ENCODE assay signal across 1 cellular context in the genomic region with DNA sequence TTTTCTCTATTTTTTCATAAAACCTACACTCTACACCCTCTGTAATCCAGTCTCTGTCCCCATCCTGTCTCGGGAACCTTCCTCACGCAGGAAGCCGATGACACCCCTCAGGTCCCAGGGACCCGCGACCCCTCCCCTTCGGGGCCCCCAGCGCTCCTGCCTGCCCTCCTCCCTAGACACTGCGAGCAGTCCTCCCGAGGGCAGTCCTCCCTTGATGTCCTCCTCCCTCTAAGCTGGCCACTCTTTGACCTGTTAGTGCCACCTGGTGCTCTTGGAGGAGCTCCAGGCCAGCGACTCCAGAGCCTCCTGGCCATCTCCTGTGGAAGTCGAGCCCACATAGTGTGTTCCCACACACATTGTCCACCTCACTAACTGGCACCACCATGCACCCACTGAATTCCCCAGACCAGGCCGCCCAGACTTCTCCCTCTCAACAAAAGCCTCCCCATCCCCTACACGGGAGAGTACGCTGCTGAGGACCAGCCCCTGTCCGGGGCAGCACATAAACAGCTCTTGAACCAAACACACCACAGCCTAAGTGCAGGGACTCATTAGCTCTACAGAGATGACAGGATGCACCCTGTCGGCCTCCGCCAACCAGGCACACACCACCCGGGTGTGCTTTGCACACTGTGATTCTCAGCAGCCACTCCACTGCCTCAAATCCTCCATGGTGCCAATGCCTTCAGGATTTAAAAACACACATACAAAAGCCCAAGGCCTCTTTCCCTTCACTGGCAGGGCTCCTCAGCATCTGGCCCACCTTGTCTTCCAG.
TF ChIP-seq lines count a peak whose summit lies in the region.

No MANE protein-coding gene starts in this region.

TF ChIP-seq in HepG2, 621 proteins besides CTCF, POLR2A, EP300 and RAD21:
- TF ChIP-seq JARID2 (CRISPR knock-in tag; IDR thresholded peaks at IDR 0.05; ENCODE audit: insufficient replicate concordance) (no peak), ZNF780A (CRISPR knock-in tag; IDR thresholded peaks at IDR 0.05) (no peak), DBP (CRISPR knock-in tag; IDR thresholded peaks at IDR 0.05; ENCODE audit: not compliant biosample characterization) (no peak), CC2D1A (CRISPR knock-in tag; IDR thresholded peaks at IDR 0.05) (no peak), TERF1 (CRISPR knock-in tag; IDR thresholded peaks at IDR 0.05) (no peak), ZNF263 (CRISPR knock-in tag; IDR thresholded peaks at IDR 0.05) (peak; percentile 94)
